11 cellular contexts compared by ENCODE assay signal in genomic region chr14:59354666-59355065, GRCh38.
DNase-seq lines count a peak whose midpoint lies in the region; TF ChIP-seq lines count a peak whose summit lies in the region.
"Had no signal": no experiment of that assay in that cellular context is flagged by ENCODE, and none has a peak within 500 bp of the region (broad histone marks: within the 10 kb centered on the region; RNA-seq: fewer than 3 reads in every experiment).

No MANE protein-coding gene starts in this region.

- no peaks in the 10 kb centered on the region for H3K9me3 ChIP-seq in skeletal muscle tissue (ENCODE audit: control insufficient read depth in 3 of 3, low read length in 3 of 3)

- peaks cover 11 to 34% (median 21%) of the 10 kb centered on the region in 3 donors for H3K4me1 ChIP-seq in skeletal muscle tissue (ENCODE audit: control insufficient read depth in 3 of 3, insufficient read depth in 3 of 3, low read length in 3 of 3)

- no peak overlapping the region for H3K9ac ChIP-seq in skeletal muscle tissue (ENCODE audit: low read depth in 1 of 3, low read length in 3 of 3)

- H3K27ac ChIP-seq in skeletal muscle tissue (ENCODE audit: low read depth, low read length), result peak overlapping the region; percentile 42

- DNase-seq in GM04503 (ENCODE audit: low read depth) (peak; percentile 54), RPMI7951 (ENCODE audit: low read depth) (peak; percentile 37), fibroblast of pulmonary artery (ENCODE audit: low read depth) (peak; percentile 35), NCI-H2107 (lab: John Stamatoyannopoulos, UW) (no peak), germinal center (ENCODE audit: low spot score) (no peak)
- no peak for DNase-seq in activated naive CD4-positive, alpha-beta T cell (lab: John Stamatoyannopoulos, UW)
- DNase-seq: CD4-positive, alpha-beta T cell; NCI-H187; NCI-H774; stimulated activated naive CD8-positive, alpha-beta T cell treated with anti-CD3 and anti-CD28 coated beads, Interleukin-15, amount 100 ng/mL, for 72 hours had no signal

- no peaks in the 10 kb centered on the region for H3K27me3 ChIP-seq in skeletal muscle tissue (ENCODE audit: control insufficient read depth in 3 of 3, insufficient read depth in 3 of 3, low read length in 3 of 3)

- no peak overlapping the region for H3K4me3 ChIP-seq in fibroblast of pulmonary artery (replicated peaks; ENCODE audit: low read depth, low read length)
- H3K4me3 ChIP-seq in skeletal muscle tissue (ENCODE audit: low read length in 3 of 3), result no peak overlapping the region

- peaks cover 5 to 24% (median 6%) of the 10 kb centered on the region in 3 donors for H3K36me3 ChIP-seq in skeletal muscle tissue (ENCODE audit: control insufficient read depth in 3 of 3, insufficient read depth in 3 of 3, low read length in 3 of 3)

- no peak for TF ChIP-seq CTCF in fibroblast of pulmonary artery (IDR thresholded peaks at IDR 0.05; ENCODE audit: low read length, missing control alignments)

Comparison
In these comparisons a context has a peak if more than half of its experiments do, and no peak if none do; other contexts are left out.
1. DNase-seq: peak in GM04503 (single experiment), RPMI7951 (single experiment) and fibroblast of pulmonary artery (single experiment); none in NCI-H2107 (single experiment), activated naive CD4-positive, alpha-beta T cell (0 of 4) and germinal center (single experiment).